ENCODE assay signal across 18 cellular contexts in genomic region chr15:41698779-41699178, GRCh38. TPM values are rescaled to one million over a fixed set of nuclear protein-coding genes. Genes with fewer than 3 reads are reported as not detected.
A peak's percentile ranks its signal among the peaks of the same experiment; 100 is the strongest.
DNase-seq lines count a peak whose midpoint lies in the region; ATAC-seq, FAIRE-seq and TF ChIP-seq lines count a peak whose summit lies in the region.
"Had no signal": no experiment of that assay in that cellular context is flagged by ENCODE, and none has a peak within 500 bp of the region (broad histone marks: within the 10 kb centered on the region; RNA-seq: fewer than 3 reads in every experiment).

No MANE protein-coding gene starts in this region.

- no peak for ATAC-seq in activated naive CD4-positive, alpha-beta T cell treated with anti-CD3 and anti-CD28 coated beads, Interleukin-2, amount 50 U/mL, for 72 hours
- ATAC-seq: activated CD4-positive, alpha-beta T cell treated with anti-CD3 and anti-CD28 coated beads for 36 hours; heart right ventricle; left colon; upper lobe of right lung had no signal

- peak overlapping the region in 1 of 2 donors; percentile 87 for H3K27ac Mint-ChIP-seq in activated naive CD4-positive, alpha-beta T cell treated with anti-CD3 and anti-CD28 coated beads, Interleukin-2, amount 50 U/mL, for 72 hours
- H3K27ac Mint-ChIP-seq: activated CD4-positive, alpha-beta T cell treated with anti-CD3 and anti-CD28 coated beads for 36 hours; activated naive CD4-positive, alpha-beta T cell treated with anti-CD3 and anti-CD28 coated beads, Interleukin-2, amount 50 U/mL, for 24 hours; T-helper 1 cell treated with Interleukin-12 subunit alpha and Interleukin-12 subunit beta and Interleukin-4 antibody, amounts not matched to agents 30 μg/mL and 1 μg/mL, for 36 hours had no signal

- DNase-seq in D721Med (ENCODE audit: insufficient read length, low spot score) (no peak), HS-5 (ENCODE audit: low read depth) (peak; percentile 37), amniotic epithelial cell (ENCODE audit: low read depth) (peak; percentile 65), kidney tubule cell (ENCODE audit: low spot score) (peak; percentile 35), NCI-H187 (lab: John Stamatoyannopoulos, UW) (no peak)
- DNase-seq in activated naive CD4-positive, alpha-beta T cell treated with anti-CD3 and anti-CD28 coated beads, Interleukin-2, amount 50 U/mL, for 72 hours (ENCODE audit: low spot score in 2 of 2), result no peak
- DNase-seq in activated CD8-positive, alpha-beta memory T cell treated with anti-CD3 and anti-CD28 coated beads, Interleukin-2, amount 50 U/mL, for 48 hours, result no peak
- DNase-seq: activated CD4-positive, alpha-beta T cell treated with anti-CD3 and anti-CD28 coated beads for 36 hours; DND-41; erythroblast; heart right ventricle; left colon; MM.1S; NCI-H2107; stimulated activated naive CD4-positive, alpha-beta T cell; upper lobe of right lung had no signal

- no peaks in the 10 kb centered on the region for H3K9me3 Mint-ChIP-seq in activated naive CD4-positive, alpha-beta T cell treated with anti-CD3 and anti-CD28 coated beads, Interleukin-2, amount 50 U/mL, for 72 hours
- H3K9me3 Mint-ChIP-seq: activated naive CD4-positive, alpha-beta T cell treated with anti-CD3 and anti-CD28 coated beads, Interleukin-2, amount 50 U/mL, for 24 hours; T-helper 1 cell treated with Interleukin-12 subunit alpha and Interleukin-12 subunit beta and Interleukin-4 antibody, amounts not matched to agents 30 μg/mL and 1 μg/mL, for 36 hours had no signal

- H3K36me3 Mint-ChIP-seq in activated naive CD4-positive, alpha-beta T cell treated with anti-CD3 and anti-CD28 coated beads, Interleukin-2, amount 50 U/mL, for 72 hours, result peaks cover 7% of the 10 kb centered on the region in 2 donors

- TF ChIP-seq CTCF in D721Med (IDR thresholded peaks at IDR 0.05; ENCODE audit: insufficient read depth, missing control alignments), result no peak

- peak; percentile 25 for FAIRE-seq in D721Med (lab: Jason Lieb, UNC)

RNA-seq across cellular contexts. Expression of gene MGA, which starts 38.6 kb away (rescaled TPM):
- total RNA-seq in activated naive CD4-positive, alpha-beta T cell treated with anti-CD3 and anti-CD28 coated beads, Interleukin-2, amount 50 U/mL, for 72 hours, result 10 to 100 TPM; 25.7 to 36.2 TPM

Comparison
In these comparisons a context has a peak if more than half of its experiments do, and no peak if none do; other contexts are left out.
1. DNase-seq: peak in HS-5 (single experiment), amniotic epithelial cell (single experiment) and kidney tubule cell (single experiment); none in D721Med (single experiment), NCI-H187 (0 of 2), activated naive CD4-positive, alpha-beta T cell treated with anti-CD3 and anti-CD28 coated beads, Interleukin-2, amount 50 U/mL, for 72 hours (0 of 2) and activated CD8-positive, alpha-beta memory T cell treated with anti-CD3 and anti-CD28 coated beads, Interleukin-2, amount 50 U/mL, for 48 hours (single experiment).